In genomic region chr12:53965251-53966069, GRCh38 we compare ENCODE assay signal across 14 cellular contexts. TPM values are rescaled to one million over a fixed set of nuclear protein-coding genes. Genes with fewer than 3 reads are reported as not detected.
A peak's percentile ranks its signal among the peaks of the same experiment; 100 is the strongest.
DNase-seq lines count a peak whose midpoint lies in the region; ATAC-seq, FAIRE-seq and TF ChIP-seq lines count a peak whose summit lies in the region.
"Had no signal": no experiment of that assay in that cellular context is flagged by ENCODE, and none has a peak within 500 bp of the region (broad histone marks: within the 10 kb centered on the region; RNA-seq: fewer than 3 reads in every experiment).

No MANE protein-coding gene starts in this region.

- H3K9ac ChIP-seq in skeletal muscle tissue (ENCODE audit: low read depth in 1 of 3, low read length in 3 of 3) = peak overlapping the region in 2 of 3 donors; percentile 34 to 53

- H3K27ac Mint-ChIP-seq in IgD-negative memory B cell = peak overlapping the region; percentile 46 to 87 (median 59)

- H3K4me3 ChIP-seq in foreskin fibroblast (ENCODE audit: low read depth in 1 of 2, low read length in 2 of 2) (peak overlapping the region; percentile 65 to 90), skeletal muscle tissue (ENCODE audit: low read length in 3 of 3) (peak overlapping the region in 1 of 3 donors; percentile 10)

- no peak for TF ChIP-seq CTCF in foreskin fibroblast (IDR thresholded peaks at IDR 0.05; ENCODE audit: low read depth, low read length)

- peaks cover 91% of the 10 kb centered on the region for H3K27me3 Mint-ChIP-seq in IgD-negative memory B cell

- H3K9me3 ChIP-seq in skeletal muscle tissue (ENCODE audit: control insufficient read depth in 3 of 3, low read length in 3 of 3) = no peaks in the 10 kb centered on the region
- H3K9me3 ChIP-seq: heart left ventricle had no signal

- peak overlapping the region; percentile 78 for H3K27ac ChIP-seq in skeletal muscle tissue (ENCODE audit: low read depth, low read length)
- H3K27ac ChIP-seq: dorsolateral prefrontal cortex, heart left ventricle had no signal

- H3K36me3 ChIP-seq in skeletal muscle tissue (ENCODE audit: control insufficient read depth in 3 of 3, insufficient read depth in 3 of 3, low read length in 3 of 3) = no peaks in the 10 kb centered on the region
- H3K36me3 ChIP-seq: heart left ventricle had no signal

- DNase-seq in EH (ENCODE audit: low read depth) (peak; percentile 93), foreskin fibroblast (peak; percentile 77 to 78), urothelium cell line (ENCODE audit: low spot score) (no peak), NCI-H510A treated with DMSO at 0.1 percent for 48 hours (lab: John Stamatoyannopoulos, UW) (no peak)
- DNase-seq: activated gamma-delta T cell; dorsolateral prefrontal cortex; heart left ventricle; NCI-H1092; stimulated activated CD4-positive, alpha-beta T cell treated with anti-CD3 and anti-CD28 coated beads, Interleukin-12 subunit alpha, Interleukin-12 subunit beta, amount 100 ng/mL, for 4 hours had no signal

- peaks cover 10 to 31% (median 13%) of the 10 kb centered on the region in 3 donors for H3K4me1 Mint-ChIP-seq in IgD-negative memory B cell

- no peak for FAIRE-seq in urothelium cell line (lab: Jason Lieb, UNC)
- FAIRE-seq: TTC549 had no signal

- H3K9me3 Mint-ChIP-seq in IgD-negative memory B cell = peaks cover 0 to 9% (median 0%) of the 10 kb centered on the region in 3 donors

- H3K4me1 ChIP-seq in skeletal muscle tissue (ENCODE audit: control insufficient read depth in 3 of 3, insufficient read depth in 3 of 3, low read length in 3 of 3) = peaks cover 0 to 27% (median 13%) of the 10 kb centered on the region in 3 donors

- no peak for ATAC-seq in HG03108 (IDR thresholded peaks at IDR 0.05; ENCODE audit: unreplicated experiment)
- ATAC-seq: heart left ventricle had no signal

- H3K36me3 Mint-ChIP-seq in IgD-negative memory B cell = peaks cover 2% of the 10 kb centered on the region

- H3K4me3 Mint-ChIP-seq in IgD-negative memory B cell = peak overlapping the region in 2 of 4 donors; percentile 28 to 59

- H3K27me3 ChIP-seq in skeletal muscle tissue (ENCODE audit: control insufficient read depth in 3 of 3, insufficient read depth in 3 of 3, low read length in 3 of 3) = peaks cover 76 to 92% (median 92%) of the 10 kb centered on the region in 3 donors

RNA-seq across cellular contexts. Expression of gene HOXC11, which starts 7.5 kb away (rescaled TPM):
- not detected for polyA plus RNA-seq in IgD-negative memory B cell
- total RNA-seq in skeletal muscle tissue = 0.52 TPM
- total RNA-seq: dorsolateral prefrontal cortex, heart left ventricle, mononuclear cell had no signal
- polyA plus RNA-seq: heart left ventricle had no signal

RNA-seq across cellular contexts. Expression of gene HOTAIR, which starts 9.3 kb away (rescaled TPM):
- polyA plus RNA-seq in IgD-negative memory B cell = not detected
- total RNA-seq in skeletal muscle tissue = 2.1 TPM
- total RNA-seq: dorsolateral prefrontal cortex, heart left ventricle, mononuclear cell had no signal
- polyA plus RNA-seq: heart left ventricle had no signal

RNA-seq across cellular contexts. Expression of gene HOXC12, which starts 10.8 kb away (rescaled TPM):
- polyA plus RNA-seq in IgD-negative memory B cell = not detected
- total RNA-seq in skeletal muscle tissue = not detected
- total RNA-seq: dorsolateral prefrontal cortex, heart left ventricle, mononuclear cell had no signal
- polyA plus RNA-seq: heart left ventricle had no signal

RNA-seq across cellular contexts. Expression of gene HOXC10, which starts 19.5 kb away (rescaled TPM):
- polyA plus RNA-seq in IgD-negative memory B cell = not detected
- 3.7 TPM for total RNA-seq in skeletal muscle tissue
- total RNA-seq: heart left ventricle, mononuclear cell had no signal
- polyA plus RNA-seq: heart left ventricle had no signal

RNA-seq across cellular contexts. Expression of gene HOXC13, which starts 26.8 kb away (rescaled TPM):
- not detected for polyA plus RNA-seq in IgD-negative memory B cell
- not detected for total RNA-seq in skeletal muscle tissue
- total RNA-seq: dorsolateral prefrontal cortex, heart left ventricle, mononuclear cell had no signal
- polyA plus RNA-seq: heart left ventricle had no signal

Comparison
In these comparisons a context has a peak if more than half of its experiments do, and no peak if none do; other contexts are left out.
1. DNase-seq: peak in EH (single experiment) and foreskin fibroblast (2 of 2); none in urothelium cell line (single experiment) and NCI-H510A treated with DMSO at 0.1 percent for 48 hours (single experiment).